In the genomic region with DNA sequence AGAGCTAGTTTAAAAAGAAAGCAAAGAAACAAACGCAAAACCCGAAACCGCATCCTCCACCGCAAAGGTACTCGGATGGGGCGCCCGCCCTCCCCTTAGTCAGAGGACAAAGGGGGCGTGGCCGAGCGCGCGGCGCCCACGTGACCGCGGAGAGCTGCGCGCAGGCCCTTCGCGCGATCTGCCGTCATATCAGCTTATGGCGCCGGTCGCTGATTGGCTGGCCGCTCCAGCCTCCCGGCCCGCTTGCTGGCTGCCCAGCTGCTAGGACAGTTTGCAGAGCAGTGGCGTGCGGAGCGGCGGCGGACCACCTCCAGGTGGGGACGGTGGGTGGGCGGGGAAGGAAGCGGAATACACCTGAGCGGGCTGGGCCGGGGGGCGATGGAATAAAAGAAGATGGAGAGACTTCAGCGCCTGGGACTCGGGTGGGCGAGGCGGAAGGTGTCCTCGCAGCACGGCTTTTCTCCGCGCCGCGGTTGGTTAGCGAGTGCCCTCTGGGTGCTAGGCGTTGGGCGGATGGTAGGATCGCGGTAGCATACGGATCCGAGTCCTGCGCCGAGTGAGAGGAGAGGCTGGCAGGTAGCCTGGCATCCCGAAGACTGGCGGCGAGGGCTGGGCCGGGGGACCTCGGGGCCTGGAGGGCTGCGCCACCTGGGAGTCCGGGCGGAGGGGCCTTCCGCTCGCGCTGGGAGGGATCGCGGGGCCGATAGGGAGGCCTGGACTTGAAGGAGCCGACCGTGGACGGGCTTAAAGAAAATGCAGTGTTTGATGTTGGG, we compare ENCODE assay signal across 8 cellular contexts. TPM values are rescaled to one million over a fixed set of nuclear protein-coding genes. Genes with fewer than 3 reads are reported as not detected.
DNase-seq lines count a peak whose midpoint lies in the region; TF ChIP-seq lines count a peak whose summit lies in the region.

A gene with protein sequence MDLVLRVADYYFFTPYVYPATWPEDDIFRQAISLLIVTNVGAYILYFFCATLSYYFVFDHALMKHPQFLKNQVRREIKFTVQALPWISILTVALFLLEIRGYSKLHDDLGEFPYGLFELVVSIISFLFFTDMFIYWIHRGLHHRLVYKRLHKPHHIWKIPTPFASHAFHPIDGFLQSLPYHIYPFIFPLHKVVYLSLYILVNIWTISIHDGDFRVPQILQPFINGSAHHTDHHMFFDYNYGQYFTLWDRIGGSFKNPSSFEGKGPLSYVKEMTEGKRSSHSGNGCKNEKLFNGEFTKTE (plus strand): TSS at position 269 of the 773 bp plus-strand sequence. CDS start 10,605 bp downstream, outside the sequence.

- H3K4me1 ChIP-seq in ES-I3 (ENCODE audit: insufficient read depth, low read length), result peaks cover 18% of the 10 kb centered on the region
- peaks cover 3% of the 10 kb centered on the region; the same call in 1 of the 2 replicates for H3K4me1 ChIP-seq in HAP-1
- 0 out of 2 replicates have a peak, but pooled peaks cover 2% of the 10 kb centered on the region for H3K4me1 ChIP-seq in MM.1S (ENCODE audit: low read length)
- H3K4me1 ChIP-seq in stomach, result peaks cover 8 to 33% (median 21%) of the 10 kb centered on the region in 4 donors

- H3K9me3 ChIP-seq in ES-I3 (ENCODE audit: control insufficient read depth, insufficient read depth, low read length) (no peaks in the 10 kb centered on the region), HAP-1 (no peaks in the 10 kb centered on the region), MM.1S (replicated peaks; ENCODE audit: insufficient read depth, low read length) (no peaks in the 10 kb centered on the region), neural cell (ENCODE audit: low read length) (no peaks in the 10 kb centered on the region), stomach (no peaks in the 10 kb centered on the region)

- no peaks in the 10 kb centered on the region for H3K27me3 ChIP-seq in HAP-1 (ENCODE audit: low read depth)
- peaks cover 3% of the 10 kb centered on the region; the same call in 1 of the 2 replicates for H3K27me3 ChIP-seq in MM.1S (replicated peaks; ENCODE audit: insufficient read depth, low read length)
- no peaks in the 10 kb centered on the region for H3K27me3 ChIP-seq in neural cell (ENCODE audit: insufficient read depth, low read depth, low read length)
- H3K27me3 ChIP-seq in stomach, result no peaks in the 10 kb centered on the region

- H2AFZ ChIP-seq in MM.1S (ENCODE audit: low read length) (peak within 1 kb of the TSS; percentile 97), neural cell (ENCODE audit: low read depth, low read length) (peak within 1 kb of the TSS; percentile 73)

- intact Hi-C loops in stomach (cut with DNase I; ENCODE audit: low total_unique reads), result no loop called here

- TF ChIP-seq CTCF in MM.1S (IDR thresholded peaks at IDR 0.05; ENCODE audit: low read length) (no peak), fibroblast of villous mesenchyme (IDR thresholded peaks at IDR 0.05; ENCODE audit: insufficient read depth, low read depth, low read length) (no peak), neural cell (IDR thresholded peaks at IDR 0.05; ENCODE audit: poor library complexity, severe bottlenecking) (peak; percentile 12), stomach (IDR thresholded peaks at IDR 0.05) (no peak)

- H3K27ac ChIP-seq in MM.1S (ENCODE audit: low read length) (peak within 1 kb of the TSS; percentile 72), neural cell (ENCODE audit: low read length) (peak within 1 kb of the TSS; percentile 96), stomach (peak within 1 kb of the TSS; percentile 85 to 96 (median 94))

- H3K4me3 ChIP-seq in HAP-1 (peak within 1 kb of the TSS; percentile 76), MM.1S (ENCODE audit: low read length) (peak within 1 kb of the TSS; percentile 90), fibroblast of villous mesenchyme (ENCODE audit: low read depth, low read length) (peak within 1 kb of the TSS; percentile 85), neural cell (ENCODE audit: low read length) (peak within 1 kb of the TSS; percentile 91), stomach (peak within 1 kb of the TSS; percentile 64 to 88 (median 80))

- DNase-seq in HAP-1 (ENCODE audit: low spot score in 2 of 2) (peak; percentile 90 to 95), MM.1S (peak; percentile 97), SIG-M5 (lab: John Stamatoyannopoulos, UW) (peak; percentile 16), activated gamma-delta T cell treated with Interleukin-2 at 50 U/mL for 16 hours (peak; percentile 91), fibroblast of villous mesenchyme (ENCODE audit: low read depth) (peak; percentile 94), stomach (peak; percentile 96)

- H3K36me3 ChIP-seq in ES-I3 (ENCODE audit: insufficient read depth, low read length), result no peaks in the 10 kb centered on the region
- H3K36me3 ChIP-seq in HAP-1 (replicated peaks), result no peaks in the 10 kb centered on the region
- H3K36me3 ChIP-seq in MM.1S (replicated peaks; ENCODE audit: insufficient read depth, low read length), result no peaks in the 10 kb centered on the region
- H3K36me3 ChIP-seq in neural cell (ENCODE audit: insufficient read depth, low read length), result no peaks in the 10 kb centered on the region
- no peaks in the 10 kb centered on the region for H3K36me3 ChIP-seq in stomach

- H4K20me1 ChIP-seq in MM.1S (ENCODE audit: insufficient read depth, low read length), result no peaks in the 10 kb centered on the region
- no peaks in the 10 kb centered on the region for H4K20me1 ChIP-seq in neural cell (ENCODE audit: insufficient read depth)

- H3K79me2 ChIP-seq in MM.1S (ENCODE audit: low read length), result peaks cover 17% of the 10 kb centered on the region; the same call in 1 of the 2 replicates
- peaks cover 44% of the 10 kb centered on the region for H3K79me2 ChIP-seq in neural cell (replicated peaks; ENCODE audit: insufficient read depth, low read length)

- in situ Hi-C loops in HAP-1 (cut with MboI; ENCODE audit: low sequenced_read_pairs), result no loop called here

- H3F3A ChIP-seq in MM.1S (ENCODE audit: insufficient read depth, low read length) (peaks cover 8% of the 10 kb centered on the region), neural cell (ENCODE audit: insufficient read depth, low read length, poor library complexity, severe bottlenecking) (no peaks in the 10 kb centered on the region)

- H3K9me2 ChIP-seq in MM.1S (replicated peaks; ENCODE audit: insufficient read depth, low read length), result no peaks in the 10 kb centered on the region
- H3K9me2 ChIP-seq in neural cell (ENCODE audit: insufficient read depth, low read length), result no peaks in the 10 kb centered on the region

- peak in 2 of 4 donors; percentile 62 to 87 for TF ChIP-seq POLR2A in stomach (IDR thresholded peaks at IDR 0.05)

- 0 to 1% (median 1%) methylated on average over 72 to 75 of the region's 75 CpGs for WGBS in stomach, 5 donors

- H3K4me2 ChIP-seq in MM.1S (ENCODE audit: low read depth, low read length), result peak within 1 kb of the TSS; percentile 72
- H3K4me2 ChIP-seq in neural cell (ENCODE audit: low read length), result peak within 1 kb of the TSS; percentile 94

- TF ChIP-seq EP300 in neural cell (conservative IDR thresholded peaks at IDR 0.05; ENCODE audit: poor library complexity, severe bottlenecking) (peak; percentile 55), stomach (IDR thresholded peaks at IDR 0.05) (no peak)

- no peak for TF ChIP-seq RAD21 in neural cell (conservative IDR thresholded peaks at IDR 0.05)

- peak within 1 kb of the TSS; percentile 60 for H3K9ac ChIP-seq in ES-I3 (ENCODE audit: low read depth, low read length)
- peak within 1 kb of the TSS; percentile 76 for H3K9ac ChIP-seq in MM.1S (ENCODE audit: low read length)
- peak within 1 kb of the TSS; percentile 98 for H3K9ac ChIP-seq in neural cell (ENCODE audit: low read length)

TF ChIP-seq in neural cell, 6 proteins besides CTCF, POLR2A, EP300 and RAD21:
- peak; percentile 90 for TF ChIP-seq TAF1 (IDR thresholded peaks at IDR 0.05; ENCODE audit: low read depth)
- TF ChIP-seq POLR2AphosphoS5 (IDR thresholded peaks at IDR 0.05), result peak; percentile 97
- peak; percentile 55 for TF ChIP-seq MXI1 (conservative IDR thresholded peaks at IDR 0.05; ENCODE audit: poor library complexity, severe bottlenecking)
- no peak for TF ChIP-seq EZH2 (IDR thresholded peaks at IDR 0.05; ENCODE audit: borderline replicate concordance, insufficient read depth, low read length, poor library complexity, severe bottlenecking)
- TF ChIP-seq, protein P1, sequence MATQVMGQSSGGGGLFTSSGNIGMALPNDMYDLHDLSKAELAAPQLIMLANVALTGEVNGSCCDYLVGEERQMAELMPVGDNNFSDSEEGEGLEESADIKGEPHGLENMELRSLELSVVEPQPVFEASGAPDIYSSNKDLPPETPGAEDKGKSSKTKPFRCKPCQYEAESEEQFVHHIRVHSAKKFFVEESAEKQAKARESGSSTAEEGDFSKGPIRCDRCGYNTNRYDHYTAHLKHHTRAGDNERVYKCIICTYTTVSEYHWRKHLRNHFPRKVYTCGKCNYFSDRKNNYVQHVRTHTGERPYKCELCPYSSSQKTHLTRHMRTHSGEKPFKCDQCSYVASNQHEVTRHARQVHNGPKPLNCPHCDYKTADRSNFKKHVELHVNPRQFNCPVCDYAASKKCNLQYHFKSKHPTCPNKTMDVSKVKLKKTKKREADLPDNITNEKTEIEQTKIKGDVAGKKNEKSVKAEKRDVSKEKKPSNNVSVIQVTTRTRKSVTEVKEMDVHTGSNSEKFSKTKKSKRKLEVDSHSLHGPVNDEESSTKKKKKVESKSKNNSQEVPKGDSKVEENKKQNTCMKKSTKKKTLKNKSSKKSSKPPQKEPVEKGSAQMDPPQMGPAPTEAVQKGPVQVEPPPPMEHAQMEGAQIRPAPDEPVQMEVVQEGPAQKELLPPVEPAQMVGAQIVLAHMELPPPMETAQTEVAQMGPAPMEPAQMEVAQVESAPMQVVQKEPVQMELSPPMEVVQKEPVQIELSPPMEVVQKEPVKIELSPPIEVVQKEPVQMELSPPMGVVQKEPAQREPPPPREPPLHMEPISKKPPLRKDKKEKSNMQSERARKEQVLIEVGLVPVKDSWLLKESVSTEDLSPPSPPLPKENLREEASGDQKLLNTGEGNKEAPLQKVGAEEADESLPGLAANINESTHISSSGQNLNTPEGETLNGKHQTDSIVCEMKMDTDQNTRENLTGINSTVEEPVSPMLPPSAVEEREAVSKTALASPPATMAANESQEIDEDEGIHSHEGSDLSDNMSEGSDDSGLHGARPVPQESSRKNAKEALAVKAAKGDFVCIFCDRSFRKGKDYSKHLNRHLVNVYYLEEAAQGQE (IDR thresholded peaks at IDR 0.05; ENCODE audit: borderline replicate concordance), result peak; percentile 95
- TF ChIP-seq SMC3 (conservative IDR thresholded peaks at IDR 0.05; ENCODE audit: poor library complexity), result peak; percentile 8

RNA-seq across cellular contexts. Expression of the gene that starts here (rescaled TPM):
- total RNA-seq in fibroblast of villous mesenchyme, result 49.0 and 66.9 TPM in 2 replicates
- 74.3 and 75.7 TPM in 2 replicates for polyA plus RNA-seq in neural cell
- 118 and 125 TPM in 2 replicates for polyA minus RNA-seq in neural cell
- 100 to 1,000 TPM in 1 of 5 donors, 10 to 100 TPM in 4; 10.7 to 129 (median 19.0) TPM for total RNA-seq in stomach
- 10 to 100 TPM in 2 of 3 donors, 1 to 10 TPM in 1; 8.2 to 17.4 (median 15.8) TPM for polyA plus RNA-seq in stomach

Comparison
In these comparisons a context has a peak if more than half of its experiments do, and no peak if none do; other contexts are left out.
1. Peak in every context shown above with its lines: DNase-seq, H3K4me3 ChIP-seq and H3K27ac ChIP-seq.
2. DNase-seq: peak in every context shown above with its lines; median percentile 97 in MM.1S; 96 in stomach; 94 in fibroblast of villous mesenchyme; 92 in HAP-1; 91 in activated gamma-delta T cell treated with Interleukin-2 at 50 U/mL for 16 hours; 16 in SIG-M5.